Comparison of ENCODE assay signal across 9 cellular contexts in the genomic region with DNA sequence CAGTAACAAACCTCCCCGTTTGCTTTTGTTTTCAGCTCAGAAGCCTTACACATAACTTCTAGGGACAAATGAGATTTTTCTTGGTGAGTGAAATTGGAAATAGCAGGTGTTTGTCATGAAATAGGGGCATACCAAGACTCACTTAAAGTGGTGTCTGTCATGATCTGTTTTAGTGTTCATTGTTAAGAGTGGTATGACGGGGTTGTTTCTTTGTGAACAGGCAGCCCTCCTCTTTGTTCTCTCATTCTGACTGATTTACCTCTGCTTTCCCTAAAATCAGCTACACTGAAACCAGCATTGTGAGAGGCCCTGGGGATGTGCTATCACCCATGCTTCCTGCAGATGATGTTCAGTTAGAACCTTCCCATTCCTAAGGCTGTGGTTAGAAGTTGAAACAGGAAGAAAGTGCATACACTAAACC. TPM values are rescaled to one million over a fixed set of nuclear protein-coding genes. Genes with fewer than 3 reads are reported as not detected.
DNase-seq lines count a peak whose midpoint lies in the region; ATAC-seq and TF ChIP-seq lines count a peak whose summit lies in the region.
"Had no signal": no experiment of that assay in that cellular context is flagged by ENCODE, and none has a peak within 500 bp of the region (broad histone marks: within the 10 kb centered on the region; RNA-seq: fewer than 3 reads in every experiment).

No MANE protein-coding gene starts in this region.

- H3K4me3 ChIP-seq in lower leg skin (ENCODE audit: low read depth, poor library complexity, severe bottlenecking): no peak overlapping the region
- H3K4me3 ChIP-seq: thoracic aorta had no signal

- H3K27me3 Mint-ChIP-seq in activated T-cell treated with anti-CD3 and anti-CD28 coated beads, Interleukin-2, amount 50 U/mL, for 4 hours (ENCODE audit: low read depth): no peaks in the 10 kb centered on the region

- ATAC-seq in GM19438 (IDR thresholded peaks at IDR 0.05; ENCODE audit: low read depth, unreplicated experiment): peak; percentile 35
- ATAC-seq in HG03280 (IDR thresholded peaks at IDR 0.05; ENCODE audit: unreplicated experiment): peak; percentile 39
- ATAC-seq in activated T-cell treated with anti-CD3 and anti-CD28 coated beads, Interleukin-2, amount 50 U/mL, for 4 hours: peak; percentile 48 to 50
- ATAC-seq in Right ventricle myocardium inferior: no peak

- intact Hi-C loops in Right ventricle myocardium inferior (cut with DNase I) (loop anchor here (5.0 to 10.0 kb wide), 3 partner anchors 140 to 238 kb away; a partner anchor contains a TSS), lower leg skin (cut with DNase I; ENCODE audit: low total_unique reads) (no loop called here)

- DNase-seq in GDM1 (lab: John Stamatoyannopoulos, UW) (peak; percentile 36), NCI-H1930 (lab: John Stamatoyannopoulos, UW) (no peak), Right ventricle myocardium inferior (ENCODE audit: missing footprints) (no peak), lower leg skin (ENCODE audit: low spot score in 2 of 2) (no peak)
- DNase-seq in activated T-cell treated with anti-CD3 and anti-CD28 coated beads, Interleukin-2, amount 50 U/mL, for 4 hours: no peak
- no peak for DNase-seq in activated effector memory CD4-positive, alpha-beta T cell treated with anti-CD3 and anti-CD28 coated beads, Interleukin-2, amount 50 U/mL, for 16 hours

- TF ChIP-seq POLR2A in lower leg skin (IDR thresholded peaks at IDR 0.05): no peak

- 58 to 59% methylated on average over 2 of the region's 2 CpGs for WGBS in lower leg skin, 2 donors

- H3K4me1 Mint-ChIP-seq in activated T-cell treated with anti-CD3 and anti-CD28 coated beads, Interleukin-2, amount 50 U/mL, for 4 hours (ENCODE audit: low read depth): peaks cover 42% of the 10 kb centered on the region

- peak overlapping the region; percentile 7 for H3K4me3 Mint-ChIP-seq in activated T-cell treated with anti-CD3 and anti-CD28 coated beads, Interleukin-2, amount 50 U/mL, for 4 hours

- H3K9me3 Mint-ChIP-seq in activated T-cell treated with anti-CD3 and anti-CD28 coated beads, Interleukin-2, amount 50 U/mL, for 4 hours: no peaks in the 10 kb centered on the region

- no peak for TF ChIP-seq CTCF in lower leg skin (IDR thresholded peaks at IDR 0.05)

- no peaks in the 10 kb centered on the region for H3K36me3 Mint-ChIP-seq in activated T-cell treated with anti-CD3 and anti-CD28 coated beads, Interleukin-2, amount 50 U/mL, for 4 hours (ENCODE audit: insufficient read depth)

RNA-seq across cellular contexts. Expression of a gene that starts 2.5 kb away (rescaled TPM):
- total RNA-seq in activated T-cell treated with anti-CD3 and anti-CD28 coated beads, Interleukin-2, amount 50 U/mL, for 4 hours: 1 to 10 TPM; 1.7 to 4.2 (median 2.9) TPM
- 7.2 TPM for total RNA-seq in Right ventricle myocardium inferior
- 1 to 10 TPM; 2.0 to 5.5 (median 3.9) TPM for total RNA-seq in lower leg skin
